In genomic region chr6:132725947-132726607, GRCh38 we compare ENCODE assay signal across 1 cellular context.
TF ChIP-seq lines count a peak whose summit lies in the region.

No MANE protein-coding gene starts in this region.

TF ChIP-seq in HepG2, 621 proteins besides CTCF, POLR2A, EP300 and RAD21:
- no peak for TF ChIP-seq ZBTB43 (CRISPR knock-in tag; conservative IDR thresholded peaks at IDR 0.05)
- no peak for TF ChIP-seq IRX3 (CRISPR knock-in tag; IDR thresholded peaks at IDR 0.05; ENCODE audit: borderline replicate concordance, low read depth)
- TF ChIP-seq SMC3 (IDR thresholded peaks at IDR 0.05; ENCODE audit: low read length): no peak
- no peak for TF ChIP-seq CREB1 (IDR thresholded peaks at IDR 0.05)
- TF ChIP-seq CREB1 (CRISPR knock-in tag; IDR thresholded peaks at IDR 0.05): no peak
TF ChIP-seq in HepG2: peak in this region for 0.
